In the genomic region with DNA sequence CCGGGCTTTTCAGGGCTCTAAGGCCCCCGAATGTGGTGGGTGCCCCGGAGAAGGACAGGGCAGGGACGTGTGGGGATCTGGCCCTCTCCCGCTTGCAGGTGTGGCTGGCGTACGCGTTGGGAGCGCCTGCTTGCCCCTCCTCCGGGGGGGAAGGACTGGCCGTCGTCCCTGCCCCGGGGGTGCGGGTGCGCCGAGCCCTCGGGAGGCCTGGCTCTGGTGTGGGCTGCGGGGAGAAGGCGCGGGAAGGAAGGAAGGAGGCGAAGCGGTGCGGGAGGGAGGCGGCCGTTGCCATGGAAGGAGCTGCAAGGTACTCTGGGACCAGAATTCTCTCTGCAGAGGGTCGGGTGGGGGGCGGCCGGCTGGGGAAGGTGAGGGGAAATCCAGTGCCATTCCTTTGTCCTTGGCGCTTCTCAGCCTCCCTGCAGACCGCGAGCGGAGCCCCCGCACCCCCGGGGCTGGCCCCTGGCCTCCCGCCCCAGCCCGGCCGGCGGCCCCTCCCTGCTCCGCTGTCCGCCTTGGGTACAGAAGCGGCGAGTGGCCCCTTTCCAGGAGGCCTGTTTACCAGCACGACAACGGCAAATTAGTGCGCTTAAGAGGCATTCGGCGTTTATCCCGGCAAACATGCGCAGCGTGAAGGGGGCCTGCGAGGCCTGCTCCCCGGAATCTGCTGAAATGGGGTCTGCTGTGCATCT, we compare ENCODE assay signal across 1 cellular context.
TF ChIP-seq lines count a peak whose summit lies in the region.

No MANE protein-coding gene starts in this region.

TF ChIP-seq in IMR-90, 13 proteins besides CTCF, POLR2A, EP300 and RAD21 (continued from another document):
- no peak for TF ChIP-seq ELK1 (IDR thresholded peaks at IDR 0.05; ENCODE audit: borderline replicate concordance, low read depth, low read length)
- no peak for TF ChIP-seq RCOR1 (IDR thresholded peaks at IDR 0.05; ENCODE audit: insufficient replicate concordance, low read length)
- TF ChIP-seq RFX5 (IDR thresholded peaks at IDR 0.05; ENCODE audit: low read depth, low read length), result no peak
- TF ChIP-seq MAZ (IDR thresholded peaks at IDR 0.05; ENCODE audit: borderline replicate concordance, low read depth, low read length), result no peak
- no peak for TF ChIP-seq MAFK (IDR thresholded peaks at IDR 0.05; ENCODE audit: low read depth, low read length)
